ENCODE assay signal across 8 cellular contexts in the genomic region with DNA sequence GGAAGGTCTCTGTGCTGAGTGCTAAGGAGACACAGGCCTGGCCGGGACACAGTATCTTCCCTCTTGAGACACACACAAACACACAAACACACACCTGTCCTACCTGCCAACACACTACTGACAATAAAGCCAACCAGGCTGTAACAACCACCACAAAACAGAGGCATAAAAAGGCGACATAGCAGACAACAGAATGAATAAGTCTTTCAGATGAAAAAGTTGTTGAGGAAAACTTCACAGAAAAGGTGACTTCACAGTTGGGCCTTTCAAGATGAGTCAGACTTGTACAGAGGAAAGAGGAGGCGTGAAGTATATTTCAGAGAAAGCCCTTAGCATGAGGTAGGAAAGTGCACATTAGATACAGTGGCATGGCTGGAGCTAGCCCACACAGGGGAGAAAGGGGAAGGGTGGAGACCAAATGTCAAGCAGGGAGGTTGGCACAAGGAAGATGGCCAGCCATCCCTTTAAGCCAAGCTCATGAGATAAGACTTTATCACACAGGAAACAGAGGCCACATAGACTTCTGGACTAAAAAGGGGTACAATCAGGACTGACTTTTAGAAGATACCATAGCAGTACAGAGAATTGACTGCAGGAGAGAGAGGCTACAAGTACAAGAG. TPM values are rescaled to one million over a fixed set of nuclear protein-coding genes. Genes with fewer than 3 reads are reported as not detected.
A peak's percentile ranks its signal among the peaks of the same experiment; 100 is the strongest.
DNase-seq lines count a peak whose midpoint lies in the region; ATAC-seq lines count a peak whose summit lies in the region.

No MANE protein-coding gene starts in this region.

- peak overlapping the region; percentile 99 for H3K27ac Mint-ChIP-seq in activated naive CD8-positive, alpha-beta T cell treated with anti-CD3 and anti-CD28 coated beads, Interleukin-2, amount 50 U/mL, for 24 hours

- no peak overlapping the region for H4K5ac ChIP-seq in mesendoderm (ENCODE audit: low read length)

- no peak overlapping the region for H2BK15ac ChIP-seq in mesendoderm (replicated peaks; ENCODE audit: low read depth)

- H3K9ac ChIP-seq in mesendoderm (ENCODE audit: low read length) = no peak overlapping the region

- H3K4me3 Mint-ChIP-seq in activated naive CD8-positive, alpha-beta T cell treated with anti-CD3 and anti-CD28 coated beads, Interleukin-2, amount 50 U/mL, for 24 hours = peak overlapping the region; percentile 70

- no peak overlapping the region for H2BK120ac ChIP-seq in mesendoderm (ENCODE audit: low read depth, low read length)

- H4K8ac ChIP-seq in mesendoderm (ENCODE audit: low read depth, low read length) = no peak overlapping the region

- no peaks in the 10 kb centered on the region for H3K79me1 ChIP-seq in mesendoderm (ENCODE audit: low read length)

- H3K79me2 ChIP-seq in mesendoderm (ENCODE audit: control insufficient read depth, insufficient read depth, low read length) = no peaks in the 10 kb centered on the region

- no peak overlapping the region for H2BK5ac ChIP-seq in mesendoderm (ENCODE audit: low read length)

- H3K9me3 Mint-ChIP-seq in activated naive CD8-positive, alpha-beta T cell treated with anti-CD3 and anti-CD28 coated beads, Interleukin-2, amount 50 U/mL, for 24 hours = no peaks in the 10 kb centered on the region

- no peak overlapping the region for H3K27ac ChIP-seq in mesendoderm (ENCODE audit: low read depth, low read length)

- no peaks in the 10 kb centered on the region for H3K27me3 Mint-ChIP-seq in activated naive CD8-positive, alpha-beta T cell treated with anti-CD3 and anti-CD28 coated beads, Interleukin-2, amount 50 U/mL, for 24 hours

- H3K4me2 ChIP-seq in mesendoderm (ENCODE audit: low read length) = no peak overlapping the region

- ATAC-seq in GM21381 (IDR thresholded peaks at IDR 0.05; ENCODE audit: unreplicated experiment) = peak; percentile 88
- ATAC-seq in HG03558 (IDR thresholded peaks at IDR 0.05; ENCODE audit: extremely low read depth, unreplicated experiment) = peak; percentile 78
- peak; percentile 98 for ATAC-seq in activated naive CD8-positive, alpha-beta T cell treated with anti-CD3 and anti-CD28 coated beads, Interleukin-2, amount 50 U/mL, for 24 hours

- no peak overlapping the region for H2AK5ac ChIP-seq in mesendoderm (ENCODE audit: low read length)

- no peaks in the 10 kb centered on the region for H3K36me3 ChIP-seq in mesendoderm (ENCODE audit: control insufficient read depth, insufficient read depth, low read length)
- H3K36me3 ChIP-seq in H7 (replicated peaks; ENCODE audit: control insufficient read depth, insufficient read depth, low read length) = no peaks in the 10 kb centered on the region

- H3K4me1 Mint-ChIP-seq in activated naive CD8-positive, alpha-beta T cell treated with anti-CD3 and anti-CD28 coated beads, Interleukin-2, amount 50 U/mL, for 24 hours = peaks cover 63% of the 10 kb centered on the region

- peaks cover 11% of the 10 kb centered on the region for H3K36me3 Mint-ChIP-seq in activated naive CD8-positive, alpha-beta T cell treated with anti-CD3 and anti-CD28 coated beads, Interleukin-2, amount 50 U/mL, for 24 hours (ENCODE audit: low read depth)

- no CpG with 5 or more reads among the region's 3 CpGs for WGBS in mesendoderm (ENCODE audit: extremely low coverage, insufficient coverage, low lambda C conversion rate)

- peak; percentile 20 for DNase-seq in EL
- DNase-seq in activated naive CD8-positive, alpha-beta T cell treated with anti-CD3 and anti-CD28 coated beads, Interleukin-2, amount 50 U/mL, for 24 hours = peak; percentile 23
- no peak for DNase-seq in mesendoderm
- DNase-seq in H7 = no peak
- DNase-seq in iPS-NIHi7 (ENCODE audit: extremely low spot score) = no peak
- no peak for DNase-seq in HT-29 (ENCODE audit: low spot score)

- H3K4ac ChIP-seq in mesendoderm (ENCODE audit: low read depth, low read length) = no peak overlapping the region

- H3K4me3 ChIP-seq in mesendoderm (ENCODE audit: low read length) (no peak overlapping the region), H7 (ENCODE audit: insufficient read depth, low read depth, low read length) (no peak overlapping the region)

- H3K23ac ChIP-seq in mesendoderm (ENCODE audit: low read length) = no peak overlapping the region

- H3K18ac ChIP-seq in mesendoderm (ENCODE audit: low read length) = no peak overlapping the region

- no peak overlapping the region for H3K56ac ChIP-seq in mesendoderm (ENCODE audit: low read length)

- no peaks in the 10 kb centered on the region for H3K4me1 ChIP-seq in mesendoderm (ENCODE audit: control insufficient read depth, low read depth, low read length)

- H3K27me3 ChIP-seq in mesendoderm (ENCODE audit: insufficient read depth, low read length, poor library complexity) (no peaks in the 10 kb centered on the region), H7 (ENCODE audit: control insufficient read depth, insufficient read depth, low read length) (no peaks in the 10 kb centered on the region)

RNA-seq across cellular contexts. Expression of gene SLC9A7, which starts 54.0 kb away (rescaled TPM):
- polyA plus RNA-seq in mesendoderm (2013, experiment 1 of 2) = 3.7 TPM
- polyA plus RNA-seq in mesendoderm (2013, experiment 2 of 2) = 4.5 TPM
- 31.1 and 38.6 TPM in 2 replicates for total RNA-seq in H7 (2014; rRNA removed; shearing (Covaris generic))
- 26.9 and 30.4 TPM in 2 replicates for total RNA-seq in HT-29 (2014; rRNA removed; shearing (Covaris generic))

Comparison
In these comparisons a context has a peak if more than half of its experiments do, and no peak if none do; other contexts are left out.
1. DNase-seq: peak in EL (single experiment) and activated naive CD8-positive, alpha-beta T cell treated with anti-CD3 and anti-CD28 coated beads, Interleukin-2, amount 50 U/mL, for 24 hours (single experiment); none in mesendoderm (single experiment), H7 (single experiment), iPS-NIHi7 (single experiment) and HT-29 (single experiment).
2. Peak in every context shown above with its lines, with median percentiles within 50 percentile points of each other: ATAC-seq.